ENCODE assay signal across 12 cellular contexts in the genomic region with DNA sequence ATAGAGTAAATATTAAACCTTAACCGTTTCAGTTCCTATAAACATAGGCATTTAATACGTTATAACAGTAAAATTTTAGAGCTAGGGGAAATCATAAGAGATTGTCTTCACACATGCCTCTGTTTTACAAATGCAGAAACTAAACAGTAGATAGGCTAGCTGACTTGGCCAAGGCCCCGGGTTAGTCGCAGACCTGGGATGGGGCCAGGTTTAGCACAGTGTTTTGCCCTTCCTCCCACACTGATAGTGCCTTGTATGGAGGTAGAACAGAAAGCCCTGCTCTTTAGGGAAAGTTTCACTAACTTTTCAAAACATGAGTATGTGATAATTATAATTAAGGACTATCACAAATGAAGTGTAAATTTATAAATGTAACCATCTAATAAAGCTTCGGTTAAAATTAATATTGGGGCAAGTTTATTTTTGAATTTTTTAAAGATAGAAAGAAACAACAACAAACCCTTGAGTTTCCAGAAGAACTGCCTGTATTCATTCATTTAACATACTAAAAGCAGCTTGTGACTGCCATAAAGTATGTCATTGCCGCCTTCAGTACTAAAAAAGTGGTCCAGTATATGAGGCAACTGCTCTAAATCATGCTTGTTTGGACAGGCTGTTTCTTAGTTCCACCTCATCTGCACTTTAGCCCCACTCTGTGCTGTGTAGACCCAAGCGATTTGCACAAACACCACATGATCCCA.
DNase-seq lines count a peak whose midpoint lies in the region; ATAC-seq and TF ChIP-seq lines count a peak whose summit lies in the region.
"Had no signal": no experiment of that assay in that cellular context is flagged by ENCODE, and none has a peak within 500 bp of the region (broad histone marks: within the 10 kb centered on the region; RNA-seq: fewer than 3 reads in every experiment).

No MANE protein-coding gene starts in this region.

- peak; percentile 64 for DNase-seq in left cardiac atrium
- DNase-seq in sigmoid colon, result peak; percentile 92
- DNase-seq in activated effector memory CD4-positive, alpha-beta T cell treated with Interleukin-2 at 50 U/mL for 16 hours, result no peak
- no peak for DNase-seq in NCI-H1048 (lab: John Stamatoyannopoulos, UW)
- DNase-seq in NCI-H82 (lab: John Stamatoyannopoulos, UW), result no peak
- no peak for DNase-seq in activated CD4-positive, alpha-beta T cell treated with anti-CD3 and anti-CD28 coated beads, Interleukin-2, amount 50 U/mL, for 4 hours
- DNase-seq: activated naive CD4-positive, alpha-beta T cell; endodermal cell; stimulated activated CD4-positive, alpha-beta T cell treated with anti-CD3 and anti-CD28 coated beads, Interleukin-15, amount 100 ng/mL, for 24 hours; WERI-Rb-1 had no signal

- intact Hi-C loops in left cardiac atrium (cut with DNase I) (no loop called here), sigmoid colon (cut with DNase I) (loop anchor here (2.0 to 5.0 kb wide), 2 partner anchors 63 to 127 kb away; a partner anchor contains a TSS)

- peak overlapping the region; percentile 66 for H3K4me2 ChIP-seq in OCI-LY3 (ENCODE audit: low read length)

- H3K4me1 ChIP-seq in OCI-LY3 (ENCODE audit: low read length), result peaks cover 37% of the 10 kb centered on the region
- peaks cover 0 to 15% (median 4%) of the 10 kb centered on the region in 4 donors for H3K4me1 ChIP-seq in sigmoid colon

- no peak for TF ChIP-seq POLR2A in sigmoid colon (IDR thresholded peaks at IDR 0.05)

- H2AFZ ChIP-seq in OCI-LY3 (ENCODE audit: low read depth, low read length), result no peak overlapping the region

- no peaks in the 10 kb centered on the region for H4K20me1 ChIP-seq in OCI-LY3 (ENCODE audit: insufficient read depth, low read length)

- H3K36me3 ChIP-seq in OCI-LY3 (replicated peaks; ENCODE audit: low read depth, low read length), result no peaks in the 10 kb centered on the region
- no peaks in the 10 kb centered on the region for H3K36me3 ChIP-seq in sigmoid colon
- H3K36me3 ChIP-seq: WERI-Rb-1 had no signal

- TF ChIP-seq CTCF in OCI-LY3 (IDR thresholded peaks at IDR 0.05; ENCODE audit: low read depth, low read length), result no peak
- no peak for TF ChIP-seq CTCF in sigmoid colon (IDR thresholded peaks at IDR 0.05)

- peak overlapping the region; percentile 28; the same call in 1 of the 2 replicates for H3K9ac ChIP-seq in OCI-LY3 (ENCODE audit: low read length)

- H3K27ac ChIP-seq in OCI-LY3 (ENCODE audit: low read length), result peak overlapping the region; percentile 67
- H3K27ac ChIP-seq in sigmoid colon, result peak overlapping the region; percentile 62 to 83 (median 76)
- H3K27ac ChIP-seq: WERI-Rb-1 had no signal

- peak overlapping the region; percentile 45 for H3K4me3 ChIP-seq in OCI-LY3 (ENCODE audit: low read length)
- peak overlapping the region in 1 of 4 donors; percentile 17 for H3K4me3 ChIP-seq in sigmoid colon

- H3K9me3 ChIP-seq in OCI-LY3 (ENCODE audit: insufficient read depth, low read length) (no peaks in the 10 kb centered on the region), sigmoid colon (no peaks in the 10 kb centered on the region)

- TF ChIP-seq EP300 in sigmoid colon (IDR thresholded peaks at IDR 0.05), result peak; percentile 22 to 82 (median 64)

- WGBS in sigmoid colon, 2 donors, result 11 to 49% methylated on average over 7 of the region's 7 CpGs

- peak; percentile 36 for ATAC-seq in GM18519 (IDR thresholded peaks at IDR 0.05; ENCODE audit: low FRiP score, unreplicated experiment)
- ATAC-seq in left cardiac atrium, result peak; percentile 95 to 99

- H3K79me2 ChIP-seq in OCI-LY3 (ENCODE audit: low read length), result no peaks in the 10 kb centered on the region

- H3K27me3 ChIP-seq in OCI-LY3 (ENCODE audit: low read depth, low read length), result peaks cover 51% of the 10 kb centered on the region
- no peaks in the 10 kb centered on the region for H3K27me3 ChIP-seq in sigmoid colon

Comparison
In these comparisons a context has a peak if more than half of its experiments do, and no peak if none do; other contexts are left out.
1. DNase-seq: peak in left cardiac atrium (single experiment) and sigmoid colon (single experiment); none in activated effector memory CD4-positive, alpha-beta T cell treated with Interleukin-2 at 50 U/mL for 16 hours (single experiment), NCI-H1048 (single experiment), NCI-H82 (single experiment) and activated CD4-positive, alpha-beta T cell treated with anti-CD3 and anti-CD28 coated beads, Interleukin-2, amount 50 U/mL, for 4 hours (0 of 2).